In genomic region chr11:14768789-14769188, GRCh38 we compare ENCODE assay signal across 12 cellular contexts.
A peak's percentile ranks its signal among the peaks of the same experiment; 100 is the strongest.
DNase-seq lines count a peak whose midpoint lies in the region; ATAC-seq and TF ChIP-seq lines count a peak whose summit lies in the region.
"Had no signal": no experiment of that assay in that cellular context is flagged by ENCODE, and none has a peak within 500 bp of the region (broad histone marks: within the 10 kb centered on the region; RNA-seq: fewer than 3 reads in every experiment).

No MANE protein-coding gene starts in this region.

- ATAC-seq in CD4-positive, alpha-beta T cell (ENCODE audit: poor library complexity), result peak; percentile 42
- ATAC-seq in GM18873 (IDR thresholded peaks at IDR 0.05; ENCODE audit: low FRiP score, unreplicated experiment) (peak; percentile 50), HG02763 (IDR thresholded peaks at IDR 0.05; ENCODE audit: unreplicated experiment) (peak; percentile 58)
- ATAC-seq: WTC11 had no signal

- H3K27me3 Mint-ChIP-seq in CD4-positive, alpha-beta T cell, result no peaks in the 10 kb centered on the region

- no peaks in the 10 kb centered on the region for H3K9me3 ChIP-seq in CD4-positive, alpha-beta T cell (ENCODE audit: control insufficient read depth, low read length)
- H3K9me3 ChIP-seq in HAP-1, result no peaks in the 10 kb centered on the region

- POLR2A ChIA-PET in CD4-positive, alpha-beta T cell (lab: Charles Lee), result interaction anchor here (1.1 to 2.8 kb wide), 5 partner anchors 54 to 248 kb away, joined by 3 to 9 read pairs (median 6); partner anchors contain the start of genes CYP2R1, PDE3B and PSMA1

- H3K4me3 Mint-ChIP-seq in CD4-positive, alpha-beta T cell, result peak overlapping the region; percentile 40
- H3K4me3 Mint-ChIP-seq: CD14-positive monocyte, WTC11 had no signal

- H3K4me1 ChIP-seq in HAP-1, result peaks cover 16% of the 10 kb centered on the region

- no peaks in the 10 kb centered on the region for H3K9me3 Mint-ChIP-seq in CD4-positive, alpha-beta T cell
- H3K9me3 Mint-ChIP-seq: CD14-positive monocyte, WTC11 had no signal

- DNase-seq in CD4-positive, alpha-beta T cell, result no peak
- DNase-seq in OCI-M1 (lab: John Stamatoyannopoulos, UW) (peak; percentile 31), HAP-1 (ENCODE audit: low spot score in 2 of 2) (no peak), SW 1271 (lab: John Stamatoyannopoulos, UW) (no peak), NCI-H1930 (lab: John Stamatoyannopoulos, UW) (no peak), Kasumi-1 (lab: John Stamatoyannopoulos, UW) (no peak)

- H3K36me3 Mint-ChIP-seq in CD4-positive, alpha-beta T cell (ENCODE audit: low read depth), result peaks cover 3% of the 10 kb centered on the region
- H3K36me3 Mint-ChIP-seq: CD14-positive monocyte, WTC11 had no signal

- peaks cover 58% of the 10 kb centered on the region for H3K4me1 Mint-ChIP-seq in CD4-positive, alpha-beta T cell (ENCODE audit: low read depth)
- H3K4me1 Mint-ChIP-seq: WTC11 had no signal

- CTCF ChIA-PET in CD4-positive, alpha-beta T cell (lab: Charles Lee), result interaction anchor here (1.0 to 2.0 kb wide), 2 partner anchors 125 to 136 kb away, joined by 3 to 6 read pairs; partner anchors contain the start of gene PDE3B

- no peak overlapping the region for H3K4me3 ChIP-seq in HAP-1
- H3K4me3 ChIP-seq: cardiac muscle cell, smooth muscle cell had no signal

- peak overlapping the region; percentile 76 for H3K27ac Mint-ChIP-seq in CD4-positive, alpha-beta T cell
- H3K27ac Mint-ChIP-seq: CD14-positive monocyte, WTC11 had no signal

- H3K27ac ChIP-seq in CD4-positive, alpha-beta T cell (ENCODE audit: low read depth, low read length), result no peak overlapping the region
- H3K27ac ChIP-seq: cardiac muscle cell had no signal

- intact Hi-C loops in CD4-positive, alpha-beta T cell (cut with DNase I, micrococcal nuclease), result loop anchor here (5.0 kb wide), 4 partner anchors 41 to 231 kb away; partner anchors contain the start of gene CYP2R1 (in 1 of the 2)

- no peak for TF ChIP-seq CTCF in CD4-positive, alpha-beta T cell (IDR thresholded peaks at IDR 0.05)

- H3K36me3 ChIP-seq in HAP-1 (replicated peaks), result no peaks in the 10 kb centered on the region
- H3K36me3 ChIP-seq: cardiac muscle cell had no signal

- in situ Hi-C loops in HAP-1 (cut with MboI; ENCODE audit: low sequenced_read_pairs), result no loop called here

- H3K27me3 ChIP-seq in CD4-positive, alpha-beta T cell (ENCODE audit: control insufficient read depth, insufficient read depth, low read length), result no peaks in the 10 kb centered on the region
- no peaks in the 10 kb centered on the region for H3K27me3 ChIP-seq in HAP-1 (ENCODE audit: low read depth)
- H3K27me3 ChIP-seq: cardiac muscle cell had no signal
